8 cellular contexts compared by ENCODE assay signal in the genomic region with DNA sequence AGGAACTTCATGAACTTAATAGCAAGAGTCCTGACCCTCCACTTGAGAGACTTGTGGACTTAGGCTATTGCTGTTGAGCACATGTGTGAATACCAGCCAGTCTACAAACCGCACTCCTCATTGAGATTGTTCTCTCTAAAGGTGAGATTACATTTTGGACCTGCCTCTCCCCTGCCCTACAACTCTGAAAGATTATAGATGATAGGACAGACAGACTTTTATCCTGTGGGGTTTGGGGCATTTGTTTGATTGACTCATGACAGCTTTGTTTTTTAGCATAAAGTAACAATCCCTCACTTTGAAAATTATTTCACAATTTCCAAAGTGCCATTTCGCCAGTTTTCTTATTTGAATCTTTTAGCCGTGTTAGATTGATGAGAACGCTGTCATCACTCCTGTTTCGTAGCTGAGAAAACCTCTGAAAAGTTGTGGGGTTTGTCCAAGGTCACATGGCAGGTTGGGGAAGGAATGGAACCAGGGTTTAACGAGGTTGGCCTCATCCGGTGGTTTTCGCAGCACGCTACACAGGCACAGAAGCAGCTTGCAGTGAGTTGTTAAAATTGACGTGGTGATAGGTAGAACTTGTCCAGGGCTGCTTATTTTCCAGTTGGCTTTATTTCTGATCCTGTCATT. TPM values are rescaled to one million over a fixed set of nuclear protein-coding genes. Genes with fewer than 3 reads are reported as not detected.
DNase-seq lines count a peak whose midpoint lies in the region; ATAC-seq, FAIRE-seq and TF ChIP-seq lines count a peak whose summit lies in the region.

No MANE protein-coding gene starts in this region.

- DNase-seq in GM18507 (ENCODE audit: extremely low spot score, insufficient read length, low read depth) (no peak), endodermal cell (no peak), NCI-H187 (lab: John Stamatoyannopoulos, UW) (no peak), T1000 (lab: John Stamatoyannopoulos, UW) (no peak), 8988T (no peak)
- peak; percentile 62 for DNase-seq in stimulated activated CD8-positive, alpha-beta memory T cell treated with anti-CD3 and anti-CD28 coated beads, Interleukin-15, amount 100 ng/mL, for 1 hour (ENCODE audit: low read depth)

- H3K36me3 Mint-ChIP-seq in endodermal cell (ENCODE audit: low read depth): no peaks in the 10 kb centered on the region

- peaks cover 15% of the 10 kb centered on the region for H3K4me1 Mint-ChIP-seq in endodermal cell

- H3K4me1 ChIP-seq in endodermal cell (ENCODE audit: control insufficient read depth, insufficient read depth, low read length): no peaks in the 10 kb centered on the region

- no peak overlapping the region for H3K4me3 ChIP-seq in endodermal cell (ENCODE audit: low read length)

- H3K9me3 Mint-ChIP-seq in endodermal cell: no peaks in the 10 kb centered on the region

- 86 to 94% methylated on average over 5 to 10 of the region's 10 CpGs for WGBS in endodermal cell (ENCODE audit: insufficient coverage in 1 of 2, insufficient read length in 1 of 2), 2 experiments

- peak; percentile 97 for FAIRE-seq in GM18507 (lab: Jason Lieb, UNC)

- no peaks in the 10 kb centered on the region for H3K9me3 ChIP-seq in endodermal cell (ENCODE audit: control insufficient read depth, low read length)

- no peaks in the 10 kb centered on the region for H3K27me3 Mint-ChIP-seq in endodermal cell (ENCODE audit: insufficient read depth)

- no peaks in the 10 kb centered on the region for H3K27me3 ChIP-seq in endodermal cell (ENCODE audit: control insufficient read depth, insufficient read depth, low read length, poor library complexity, severe bottlenecking)

- H3K9ac ChIP-seq in endodermal cell (ENCODE audit: extremely low read depth, low read length, poor library complexity, severe bottlenecking): no peak overlapping the region

- H3K27ac Mint-ChIP-seq in endodermal cell: peak overlapping the region; percentile 58

- H3K36me3 ChIP-seq in endodermal cell (ENCODE audit: control insufficient read depth, insufficient read depth, low read length): no peaks in the 10 kb centered on the region

- no peak overlapping the region for H3K27ac ChIP-seq in endodermal cell (ENCODE audit: low read depth, low read length)

- no peak overlapping the region for H3K4me3 Mint-ChIP-seq in endodermal cell

- ATAC-seq in HG03064 (IDR thresholded peaks at IDR 0.05; ENCODE audit: low read depth, unreplicated experiment): peak; percentile 25
- peak; percentile 36 to 39 for ATAC-seq in activated CD4-positive, CD25-positive, alpha-beta regulatory T cell treated with anti-CD3 and anti-CD28 coated beads, Interleukin-2, amount 50 U/mL, for 24 hours

- no peak for TF ChIP-seq CTCF in endodermal cell (conservative IDR thresholded peaks at IDR 0.05)

RNA-seq across cellular contexts. Expression of gene EVL, which starts 0.8 kb away (rescaled TPM):
- total RNA-seq in endodermal cell: 10 to 100 TPM; 61.1 to 71.3 TPM
- 234 TPM for polyA plus RNA-seq in endodermal cell (2013, experiment 1 of 2)
- polyA plus RNA-seq in endodermal cell (2013, experiment 2 of 2): 188 TPM
